ENCODE assay signal across 9 cellular contexts in genomic region chr12:107092669-107093546, GRCh38. TPM values are rescaled to one million over a fixed set of nuclear protein-coding genes. Genes with fewer than 3 reads are reported as not detected.
A peak's percentile ranks its signal among the peaks of the same experiment; 100 is the strongest.
DNase-seq lines count a peak whose midpoint lies in the region; ATAC-seq, FAIRE-seq and TF ChIP-seq lines count a peak whose summit lies in the region.
"Had no signal": no experiment of that assay in that cellular context is flagged by ENCODE, and none has a peak within 500 bp of the region (broad histone marks: within the 10 kb centered on the region; RNA-seq: fewer than 3 reads in every experiment).

No MANE protein-coding gene starts in this region.

- no peak for TF ChIP-seq CTCF in mucosa of descending colon (IDR thresholded peaks at IDR 0.05)
- no peak for TF ChIP-seq CTCF in D721Med (IDR thresholded peaks at IDR 0.05; ENCODE audit: insufficient read depth, missing control alignments)

- H3K36me3 ChIP-seq in effector memory CD4-positive, alpha-beta T cell (ENCODE audit: control insufficient read depth, insufficient read depth, low read length) = no peaks in the 10 kb centered on the region
- peaks cover 4% of the 10 kb centered on the region for H3K36me3 ChIP-seq in mucosa of descending colon (ENCODE audit: low read depth)

- H3K4me3 ChIP-seq in effector memory CD4-positive, alpha-beta T cell (ENCODE audit: insufficient read depth, low read depth, low read length, poor library complexity, severe bottlenecking) = peak overlapping the region; percentile 87
- H3K4me3 ChIP-seq in mucosa of descending colon = peak overlapping the region; percentile 84

- H3K9me3 ChIP-seq in effector memory CD4-positive, alpha-beta T cell (ENCODE audit: control insufficient read depth, low read length) = no peaks in the 10 kb centered on the region
- no peaks in the 10 kb centered on the region for H3K9me3 ChIP-seq in mucosa of descending colon

- peak; percentile 53 for DNase-seq in ELF-1 (ENCODE audit: low read depth, low spot score)
- peak; percentile 50 for DNase-seq in LoVo (ENCODE audit: low spot score)
- peak; percentile 65 to 85 for DNase-seq in activated CD4-positive, alpha-beta T cell treated with anti-CD3 and anti-CD28 coated beads, Interleukin-2, amount 50 U/mL, for 24 hours (ENCODE audit: low read depth in 1 of 2, low spot score in 1 of 2)
- peak; percentile 69 to 74 (median 72) for DNase-seq in effector memory CD4-positive, alpha-beta T cell
- DNase-seq in mucosa of descending colon = peak; percentile 53 to 77 (median 66)
- DNase-seq in stimulated activated CD8-positive, alpha-beta memory T cell treated with anti-CD3 and anti-CD28 coated beads, Interleukin-4, amount 100 ng/mL, for 24 hours (ENCODE audit: low read depth) = peak; percentile 56
- no peak for DNase-seq in D721Med (ENCODE audit: insufficient read length, low spot score)

- FAIRE-seq in D721Med (lab: Jason Lieb, UNC) = no peak
- FAIRE-seq: frontal cortex had no signal

- H3K27me3 ChIP-seq in effector memory CD4-positive, alpha-beta T cell (replicated peaks; ENCODE audit: control insufficient read depth, insufficient read depth, low read length, poor library complexity, severe bottlenecking) = no peaks in the 10 kb centered on the region

- H3K27ac ChIP-seq in effector memory CD4-positive, alpha-beta T cell (ENCODE audit: insufficient read depth, low read length, poor library complexity, severe bottlenecking) = peak overlapping the region; percentile 99

- peaks cover 6% of the 10 kb centered on the region for H3K4me1 ChIP-seq in effector memory CD4-positive, alpha-beta T cell (ENCODE audit: control insufficient read depth, insufficient read depth, low read length, poor library complexity, severe bottlenecking)
- H3K4me1 ChIP-seq in mucosa of descending colon (ENCODE audit: low read depth) = peaks cover 20% of the 10 kb centered on the region

- intact Hi-C loops in mucosa of descending colon (cut with DNase I, micrococcal nuclease) = no loop called here

- peak; percentile 36 for ATAC-seq in GM21737 (IDR thresholded peaks at IDR 0.05; ENCODE audit: unreplicated experiment)
- ATAC-seq in mucosa of descending colon = peak; percentile 49

RNA-seq across cellular contexts. Expression of gene CRY1, which starts 0.4 kb away (rescaled TPM):
- 10 to 100 TPM; 11.4 to 22.8 (median 15.5) TPM for total RNA-seq in mucosa of descending colon
